In genomic region chr12:124940393-124941169, GRCh38 we compare ENCODE assay signal across 8 cellular contexts. TPM values are rescaled to one million over a fixed set of nuclear protein-coding genes. Genes with fewer than 3 reads are reported as not detected.
A peak's percentile ranks its signal among the peaks of the same experiment; 100 is the strongest.
DNase-seq lines count a peak whose midpoint lies in the region; ATAC-seq, FAIRE-seq and TF ChIP-seq lines count a peak whose summit lies in the region.

No MANE protein-coding gene starts in this region.

- peak overlapping the region; percentile 68 for H3K4me3 ChIP-seq in H7 (ENCODE audit: insufficient read depth, low read depth, low read length)
- peak overlapping the region; percentile 58 for H3K4me3 ChIP-seq in NB4 (ENCODE audit: low read depth, low read length)

- in situ Hi-C loops in G401 (cut with HindIII; ENCODE audit: low sequenced_read_pairs), result no loop called here

- H3K27me3 ChIP-seq in H7 (ENCODE audit: control insufficient read depth, insufficient read depth, low read length), result no peaks in the 10 kb centered on the region

- intact Hi-C loops in Right ventricle myocardium inferior (cut with DNase I), result loop anchor here (2.0 kb wide), 1 partner anchor 34 kb away; no protein-coding TSS in a partner anchor
- intact Hi-C loops in posterior vena cava (cut with DNase I), result no loop called here

- DNase-seq in G401 (ENCODE audit: low spot score) (peak; percentile 87), H7 (peak; percentile 83), NB4 (ENCODE audit: low read depth) (peak; percentile 97), Right ventricle myocardium inferior (ENCODE audit: missing footprints) (peak; percentile 94), posterior vena cava (ENCODE audit: low spot score) (peak; percentile 96), urothelium cell line (ENCODE audit: low spot score) (peak; percentile 86)
- peak; percentile 74 for DNase-seq in activated gamma-delta T cell treated with anti-CD3 and anti-CD28 coated beads, Interleukin-2, amount 50 U/mL, for 16 hours (ENCODE audit: low read depth)
- no peak for DNase-seq in stimulated activated naive CD4-positive, alpha-beta T cell treated with Interleukin-2 at 50 U/mL for 16 hours (lab: John Stamatoyannopoulos, UW)

- TF ChIP-seq POLR2A in NB4 (IDR thresholded peaks at IDR 0.05; ENCODE audit: extremely low read depth, insufficient read length), result peak; percentile 35

- peak; percentile 97 for TF ChIP-seq CTCF in NB4 (IDR thresholded peaks at IDR 0.05; ENCODE audit: low read depth, low read length)

- no peak for FAIRE-seq in urothelium cell line (lab: Jason Lieb, UNC)

- peaks cover 2% of the 10 kb centered on the region; the same call in 1 of the 2 replicates for H3K36me3 ChIP-seq in H7 (replicated peaks; ENCODE audit: control insufficient read depth, insufficient read depth, low read length)

- peak; percentile 79 for ATAC-seq in Right ventricle myocardium inferior

RNA-seq across cellular contexts. Expression of gene UBC, which starts 26.1 kb away (rescaled TPM):
- total RNA-seq in G401 (2014; rRNA removed; shearing (Covaris generic)), result 869 and 1,083 TPM in 2 replicates
- total RNA-seq in H7 (2014; rRNA removed; shearing (Covaris generic)), result 1,051 and 1,131 TPM in 2 replicates
- total RNA-seq in Right ventricle myocardium inferior (1,199 TPM), posterior vena cava (1,000 to 10,000 TPM in 1 of 2 donors, 100 to 1,000 TPM in 1; 993 to 1,405 TPM)

RNA-seq across cellular contexts. Expression of gene DHX37, which starts 48.4 kb away (rescaled TPM):
- total RNA-seq in G401 (2014; rRNA removed; shearing (Covaris generic)), result 39.4 and 46.6 TPM in 2 replicates
- total RNA-seq in H7 (2014; rRNA removed; shearing (Covaris generic)), result 40.7 and 43.1 TPM in 2 replicates
- 6.2 TPM for total RNA-seq in Right ventricle myocardium inferior
- 10 to 100 TPM; 10.4 to 15.3 TPM for total RNA-seq in posterior vena cava

RNA-seq across cellular contexts. Expression of gene BRI3BP, which starts 52.9 kb away (rescaled TPM):
- total RNA-seq in G401 (2014; rRNA removed; shearing (Covaris generic)), result 8.4 and 11.8 TPM in 2 replicates
- 5.0 and 6.7 TPM in 2 replicates for total RNA-seq in H7 (2014; rRNA removed; shearing (Covaris generic))
- total RNA-seq in Right ventricle myocardium inferior (4.1 TPM), posterior vena cava (1 to 10 TPM; 2.9 to 3.1 TPM)
